9 cellular contexts compared by ENCODE assay signal in genomic region chr20:38957915-38958485, GRCh38.
"Had no signal": no experiment of that assay in that cellular context is flagged by ENCODE, and none has a peak within 500 bp of the region (broad histone marks: within the 10 kb centered on the region; RNA-seq: fewer than 3 reads in every experiment).

No MANE protein-coding gene starts in this region.

- H3K9ac ChIP-seq: GM23248 had no signal

- H3K4me3 ChIP-seq: GM23248, K562 had no signal

- H3K27ac ChIP-seq: GM23248, HL-60 had no signal

- DNase-seq: GM23248, H9, HCEC 1CT, IMR-90, KG1 had no signal

- H3K9me3 Mint-ChIP-seq: H9 had no signal

- ATAC-seq: K562 had no signal

- FAIRE-seq: H1, H54, K562 had no signal

- H3K27ac Mint-ChIP-seq: H9 had no signal

- H2AFZ ChIP-seq: GM23248 had no signal

- H3K4me3 Mint-ChIP-seq: H9 had no signal
